12 cellular contexts compared by ENCODE assay signal in genomic region chr11:27205779-27206549, GRCh38.
"Had no signal": no experiment of that assay in that cellular context is flagged by ENCODE, and none has a peak within 500 bp of the region (broad histone marks: within the 10 kb centered on the region; RNA-seq: fewer than 3 reads in every experiment).

No MANE protein-coding gene starts in this region.

- DNase-seq: activated CD4-positive, alpha-beta T cell treated with anti-CD3 and anti-CD28 coated beads for 4 hours; activated naive CD4-positive, alpha-beta T cell treated with anti-CD3 and anti-CD28 coated beads for 36 hours; foreskin melanocyte; head of caudate nucleus; left lung; posterior cingulate gyrus; stimulated activated CD4-positive, alpha-beta T cell treated with anti-CD3 and anti-CD28 coated beads, Interleukin-15, amount 100 ng/mL, for 24 hours; stimulated activated CD4-positive, alpha-beta T cell treated with anti-CD3 and anti-CD28 coated beads, Interleukin-4, amount 100 ng/mL, for 24 hours; SW 1271 had no signal

- H3K27ac Mint-ChIP-seq: activated naive CD4-positive, alpha-beta T cell treated with anti-CD3 and anti-CD28 coated beads for 36 hours; activated T-helper 1 cell treated with anti-CD3 and anti-CD28 coated beads, Interleukin-12 subunit alpha, Interleukin-12 subunit beta, Interleukin-2, Interleukin-4 antibody, amounts not matched to agents 30 ng/mL and 10 ng/mL and 1 ng/mL, durations not matched to agents 14 hours and 24 hours and 36 hours; memory B cell; stimulated activated naive CD8-positive, alpha-beta T cell treated with anti-CD3 and anti-CD28 coated beads, Interleukin-15, Interleukin-2, amounts not matched to agents 100 ng/mL and 50 ng/mL, for 24 hours had no signal

- H3K9me3 Mint-ChIP-seq: activated naive CD4-positive, alpha-beta T cell treated with anti-CD3 and anti-CD28 coated beads for 36 hours; activated T-helper 1 cell treated with anti-CD3 and anti-CD28 coated beads, Interleukin-12 subunit alpha, Interleukin-12 subunit beta, Interleukin-2, Interleukin-4 antibody, amounts not matched to agents 30 ng/mL and 10 ng/mL and 1 ng/mL, durations not matched to agents 14 hours and 24 hours and 36 hours; memory B cell; stimulated activated naive CD8-positive, alpha-beta T cell treated with anti-CD3 and anti-CD28 coated beads, Interleukin-15, Interleukin-2, amounts not matched to agents 100 ng/mL and 50 ng/mL, for 24 hours had no signal

- H3K4me3 ChIP-seq: left lung had no signal

- H3K4me1 Mint-ChIP-seq: memory B cell had no signal

- H3K36me3 Mint-ChIP-seq: memory B cell had no signal

- ATAC-seq: left lung had no signal

- H3K4me3 Mint-ChIP-seq: activated naive CD4-positive, alpha-beta T cell treated with anti-CD3 and anti-CD28 coated beads for 36 hours; activated T-helper 1 cell treated with anti-CD3 and anti-CD28 coated beads, Interleukin-12 subunit alpha, Interleukin-12 subunit beta, Interleukin-2, Interleukin-4 antibody, amounts not matched to agents 30 ng/mL and 10 ng/mL and 1 ng/mL, durations not matched to agents 14 hours and 24 hours and 36 hours; memory B cell; stimulated activated naive CD8-positive, alpha-beta T cell treated with anti-CD3 and anti-CD28 coated beads, Interleukin-15, Interleukin-2, amounts not matched to agents 100 ng/mL and 50 ng/mL, for 24 hours had no signal

- H3K27me3 Mint-ChIP-seq: memory B cell; stimulated activated naive CD8-positive, alpha-beta T cell treated with anti-CD3 and anti-CD28 coated beads, Interleukin-15, Interleukin-2, amounts not matched to agents 100 ng/mL and 50 ng/mL, for 24 hours had no signal

- H3K27ac ChIP-seq: left lung had no signal
